Comparison of ENCODE assay signal across 19 cellular contexts in the genomic region with DNA sequence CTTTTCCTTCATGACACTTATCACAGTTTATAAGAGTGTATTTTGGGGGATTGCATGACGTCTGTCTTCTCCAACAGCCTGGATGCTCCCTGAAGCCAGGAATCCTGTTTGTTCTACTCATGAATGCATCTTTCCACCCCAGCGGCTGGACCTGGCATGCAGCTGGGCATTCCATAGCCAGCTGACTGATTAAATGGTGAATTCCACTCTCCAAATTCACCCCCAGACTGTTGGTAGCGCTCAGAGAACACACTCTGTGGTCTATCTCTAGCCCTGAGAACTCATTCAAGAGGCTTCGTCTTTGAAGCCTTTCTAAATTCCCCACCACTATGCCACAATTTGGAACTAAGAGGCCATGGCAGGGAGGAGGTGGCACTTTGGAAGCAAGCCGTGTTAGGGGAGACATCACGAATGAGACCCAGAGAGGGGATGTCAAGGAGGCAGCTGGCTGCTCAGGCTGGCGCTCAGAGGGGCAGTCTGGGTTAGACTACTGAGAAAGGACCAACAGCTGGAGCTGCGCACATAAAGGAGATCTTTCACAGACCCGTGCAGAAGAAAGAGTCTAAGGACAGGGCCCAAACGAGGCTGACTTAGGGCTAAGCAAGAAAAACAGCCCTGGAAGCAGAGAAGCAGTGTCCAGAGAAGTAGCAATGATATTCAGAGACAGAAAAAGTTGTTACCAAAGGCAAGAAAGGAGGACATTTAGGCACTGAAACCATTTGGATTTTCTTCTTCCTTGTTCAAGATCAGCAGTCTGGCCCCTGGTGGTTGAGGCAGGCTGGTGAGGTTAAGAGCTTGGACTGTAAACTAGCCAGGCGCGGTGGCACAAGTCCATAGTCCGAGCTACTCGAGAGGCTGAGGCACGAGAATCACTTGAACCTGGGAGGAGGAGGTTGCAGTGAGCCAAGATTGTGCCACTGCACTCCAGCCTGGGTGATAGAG. TPM values are rescaled to one million over a fixed set of nuclear protein-coding genes. Genes with fewer than 3 reads are reported as not detected.
DNase-seq lines count a peak whose midpoint lies in the region; ATAC-seq, FAIRE-seq and TF ChIP-seq lines count a peak whose summit lies in the region.
"Had no signal": no experiment of that assay in that cellular context is flagged by ENCODE, and none has a peak within 500 bp of the region (broad histone marks: within the 10 kb centered on the region; RNA-seq: fewer than 3 reads in every experiment).

No MANE protein-coding gene starts in this region.

- BruUV-seq in HepG2 (replicated peaks; lab: Mats Ljungman, UMichigan): no TSS peak

- TF ChIP-seq CTCF in HepG2 (CRISPR knock-in tag; IDR thresholded peaks at IDR 0.05) (peak; percentile 61), right lobe of liver (IDR thresholded peaks at IDR 0.05) (no peak), choroid plexus epithelial cell (conservative IDR thresholded peaks at IDR 0.05; ENCODE audit: low read depth, low read length) (no peak), mucosa of descending colon (IDR thresholded peaks at IDR 0.05) (peak; percentile 30)

- H3K36me3 ChIP-seq in HepG2 (replicated peaks in 1 of 2; ENCODE audit: control insufficient read depth in 1 of 2, insufficient read depth in 2 of 2, low read length in 2 of 2): no peaks in the 10 kb centered on the region
- no peaks in the 10 kb centered on the region for H3K36me3 ChIP-seq in right lobe of liver
- no peaks in the 10 kb centered on the region for H3K36me3 ChIP-seq in mucosa of descending colon (ENCODE audit: low read depth)
- H3K36me3 ChIP-seq: vagina had no signal

- CTCF ChIA-PET in HepG2 (lab: Yijun Ruan, JAX; ENCODE audit: low intra/inter-chr PET ratio, low total read pairs): interaction anchor here (1.6 kb wide), 1 partner anchor 15 kb away, joined by 5 read pairs; no protein-coding TSS in a partner anchor

- no peak for TF ChIP-seq RAD21 in HepG2 (CRISPR knock-in tag; IDR thresholded peaks at IDR 0.05)

- ATAC-seq in HepG2 (peak; percentile 84), right lobe of liver (no peak), mucosa of descending colon (peak; percentile 98)
- ATAC-seq: body of pancreas, GM12878, SK-N-SH treated with all-trans-retinoic acid at 6 μM for 48 hours had no signal

- H3K27me3 ChIP-seq in HepG2 (ENCODE audit: control insufficient read depth in 1 of 2, insufficient read depth in 2 of 2, low read length in 2 of 2): no peaks in the 10 kb centered on the region
- no peaks in the 10 kb centered on the region for H3K27me3 ChIP-seq in right lobe of liver
- H3K27me3 ChIP-seq: body of pancreas, vagina had no signal

- H3K4me2 ChIP-seq in HepG2 (ENCODE audit: low read depth, low read length): peak overlapping the region; percentile 71

- H3K9me3 ChIP-seq in HepG2 (ENCODE audit: low read length) (no peaks in the 10 kb centered on the region), right lobe of liver (no peaks in the 10 kb centered on the region), mucosa of descending colon (no peaks in the 10 kb centered on the region)
- H3K9me3 ChIP-seq: body of pancreas, vagina had no signal

- H3K4me3 ChIP-seq in HepG2 (replicated peaks in 1 of 3; ENCODE audit: insufficient read depth in 1 of 3, low read depth in 2 of 3, low read length in 3 of 3) (peak overlapping the region; percentile 2 to 48 (median 19); a peak in 3 of 6 replicates), right lobe of liver (no peak overlapping the region), choroid plexus epithelial cell (ENCODE audit: low read depth, low read length) (no peak overlapping the region), mucosa of descending colon (no peak overlapping the region)
- H3K4me3 ChIP-seq: body of pancreas, GM12878, GM23248, vagina had no signal

- peak; percentile 68 for DNase-seq in HepG2 (ENCODE audit: low spot score)
- DNase-seq in right lobe of liver: no peak
- DNase-seq in choroid plexus epithelial cell (ENCODE audit: low read depth): peak; percentile 4
- peak; percentile 80 to 82 (median 82) for DNase-seq in mucosa of descending colon
- DNase-seq in activated CD4-positive, alpha-beta T cell treated with anti-CD3 and anti-CD28 coated beads, Interleukin-2, amount 50 U/mL, for 48 hours: no peak
- DNase-seq in GM12891 (ENCODE audit: insufficient read length, low spot score): no peak
- no peak for DNase-seq in NOMO-1 (lab: John Stamatoyannopoulos, UW; ENCODE audit: unreplicated experiment in 2 of 2)
- DNase-seq in GM12892 (ENCODE audit: insufficient read length): no peak
- DNase-seq: activated CD4-positive, alpha-beta T cell treated with anti-CD3 and anti-CD28 coated beads for 4 hours; activated naive CD4-positive, alpha-beta T cell treated with anti-CD3 and anti-CD28 coated beads, Interleukin-2, amount 10 ng/mL, durations not matched to agents 7 days and 5 days; GM23248; kidney glomerular epithelial cell; naive B cell; NCI-H1694; NCI-H526 had no signal

- H3K4me1 ChIP-seq in HepG2 (ENCODE audit: insufficient read depth, low read length) (peaks cover 50% of the 10 kb centered on the region), right lobe of liver (no peaks in the 10 kb centered on the region), mucosa of descending colon (ENCODE audit: low read depth) (peaks cover 8% of the 10 kb centered on the region)
- H3K4me1 ChIP-seq: body of pancreas, vagina had no signal

- peak overlapping the region; percentile 57 for H2AFZ ChIP-seq in HepG2 (ENCODE audit: low read length)
- H2AFZ ChIP-seq: GM23248 had no signal

- no peaks in the 10 kb centered on the region for H3K79me2 ChIP-seq in HepG2 (ENCODE audit: insufficient read depth, low read length)

- no peaks in the 10 kb centered on the region for H4K20me1 ChIP-seq in HepG2 (ENCODE audit: insufficient read depth, low read length)

- POLR2A ChIA-PET in HepG2 (lab: Yijun Ruan, JAX): interaction anchor here (0.6 to 2.8 kb wide), 12 partner anchors 10 to 120 kb away, joined by 3 to 14 read pairs (median 6); partner anchors contain the start of gene PHKG2

- H3K9ac ChIP-seq in HepG2 (ENCODE audit: insufficient read depth, low read depth, low read length): peak overlapping the region; percentile 45; the same call in 1 of the 2 replicates
- H3K9ac ChIP-seq: GM23248 had no signal

- intact Hi-C loops in HepG2 (cut with micrococcal nuclease; ENCODE audit: unreplicated experiment) (no loop called here), right lobe of liver (cut with DNase I) (no loop called here), mucosa of descending colon (cut with DNase I, micrococcal nuclease) (no loop called here)

- TF ChIP-seq EP300 in HepG2 (IDR thresholded peaks at IDR 0.05; ENCODE audit: low read depth in 2 of 2, low read length in 2 of 2) (no peak), HepG2 (CRISPR knock-in tag; IDR thresholded peaks at IDR 0.05; ENCODE audit: borderline replicate concordance) (no peak)

- no peak for FAIRE-seq in HepG2 (lab: Jason Lieb, UNC)
- no peak for FAIRE-seq in GM12891 (lab: Jason Lieb, UNC)
- FAIRE-seq in GM12892 (lab: Jason Lieb, UNC): no peak
- FAIRE-seq: GM12878 had no signal

- WGBS in HepG2 (ENCODE audit: low lambda C conversion rate): 27% methylated on average over 15 of the region's 15 CpGs
- WGBS in right lobe of liver (ENCODE audit: insufficient coverage, low coverage, low lambda C conversion rate, missing lambda C conversion rate): 54% methylated on average over 11 of the region's 15 CpGs

- in situ Hi-C loops in HepG2 (cut with HindIII; ENCODE audit: extremely low pct_ligation_motif_present, low pct_unique_long_range_greater_than_20kb): no loop called here

- TF ChIP-seq POLR2A in HepG2 (IDR thresholded peaks at IDR 0.05; ENCODE audit: insufficient read depth in 1 of 2, low read depth in 2 of 2, low read length in 2 of 2): no peak
- no peak for TF ChIP-seq POLR2A in right lobe of liver (IDR thresholded peaks at IDR 0.05)
- TF ChIP-seq POLR2A in GM12891 (IDR thresholded peaks at IDR 0.05; ENCODE audit: low read depth, low read length): no peak
- TF ChIP-seq POLR2A in GM12892 (IDR thresholded peaks at IDR 0.05; ENCODE audit: low read depth, low read length): no peak

- peak overlapping the region; percentile 33 for H3K27ac ChIP-seq in HepG2 (ENCODE audit: extremely low read length, insufficient read depth, low read length)
- H3K27ac ChIP-seq in right lobe of liver: no peak overlapping the region
- H3K27ac ChIP-seq: body of pancreas, GM23248, vagina had no signal

TF ChIP-seq in HepG2, 621 proteins besides CTCF, POLR2A, EP300 and RAD21 (continues in another document):
- no peak for TF ChIP-seq ZNF652 (CRISPR knock-in tag; IDR thresholded peaks at IDR 0.05; ENCODE audit: borderline replicate concordance, low read depth)

TF ChIP-seq in GM12891, 5 proteins besides CTCF, POLR2A, EP300 and RAD21 (continues in another document):
- TF ChIP-seq SPI1 (IDR thresholded peaks at IDR 0.05; ENCODE audit: low read depth, low read length) (no peak), POU2F2 (IDR thresholded peaks at IDR 0.05; ENCODE audit: low read depth, low read length) (no peak), TAF1 (IDR thresholded peaks at IDR 0.05; ENCODE audit: low read depth, low read length) (no peak)

RNA-seq across cellular contexts. Expression of gene ZNF629, which starts 42.4 kb away (rescaled TPM):
- 14.3 and 16.5 TPM in 2 replicates for total RNA-seq in HepG2 (2016; rRNA removed; fragmentation: Illumina TruSeq; extraction: Trizol)
- total RNA-seq in HepG2 (2016; cell fraction: cytosol; rRNA removed; fragmentation: Illumina TruSeq; extraction: Trizol; ENCODE audit: low read depth): 1.3 TPM in 2 replicates
- total RNA-seq in HepG2 (2016; cell fraction: insoluble cytoplasmic fraction; rRNA removed; fragmentation: Illumina TruSeq; extraction: Trizol): 12.7 and 16.5 TPM in 2 replicates
- total RNA-seq in HepG2 (2016; cell fraction: membrane; rRNA removed; fragmentation: Illumina TruSeq; extraction: Trizol): 5.2 and 5.9 TPM in 2 replicates
- 15.1 and 17.8 TPM in 2 replicates for total RNA-seq in HepG2 (2016; cell fraction: nucleus; rRNA removed; fragmentation: Illumina TruSeq; extraction: Trizol)
- 6.1 and 8.2 TPM in 2 replicates for polyA plus RNA-seq in HepG2 (2011; rRNA removed)
- 3.9 and 4.8 TPM in 2 replicates for polyA plus RNA-seq in HepG2 (2011; cell fraction: cytosol; rRNA removed)
- 25.0 TPM in 2 replicates for polyA plus RNA-seq in HepG2 (2011; cell fraction: nucleus; rRNA removed)
- polyA plus RNA-seq in HepG2 (2012): 9.2 and 10.1 TPM in 2 replicates
- 0.64 and 0.65 TPM in 2 replicates for polyA plus RNA-seq in HepG2 (2016; cell fraction: cytosol; fragmentation: Illumina TruSeq; extraction: Trizol; ENCODE audit: low read depth)
- 11.8 and 14.8 TPM in 2 replicates for polyA plus RNA-seq in HepG2 (2016; cell fraction: insoluble cytoplasmic fraction; fragmentation: Illumina TruSeq; extraction: Trizol; ENCODE audit: low read depth)
- 2.2 and 2.7 TPM in 2 replicates for polyA plus RNA-seq in HepG2 (2016; cell fraction: membrane; fragmentation: Illumina TruSeq; extraction: Trizol; ENCODE audit: low read depth)
- polyA plus RNA-seq in HepG2 (2016; cell fraction: nucleus; fragmentation: Illumina TruSeq; extraction: Trizol; ENCODE audit: insufficient read depth, low read depth): 25.2 and 26.3 TPM in 2 replicates
- 9.3 and 12.7 TPM in 2 replicates for polyA minus RNA-seq in HepG2 (2011; rRNA and poly(A)+ RNA removed; ENCODE audit: low replicate concordance)
- polyA minus RNA-seq in HepG2 (2011; cell fraction: cytosol; rRNA and poly(A)+ RNA removed): 8.3 and 9.5 TPM in 2 replicates
- polyA minus RNA-seq in HepG2 (2011; cell fraction: nucleus; rRNA and poly(A)+ RNA removed): 15.8 and 22.4 TPM in 2 replicates
- total RNA-seq in right lobe of liver: 1 to 10 TPM; 3.7 to 4.8 (median 4.3) TPM
- 10 to 100 TPM; 13.4 to 14.9 (median 14.6) TPM for total RNA-seq in mucosa of descending colon
- 1.2 TPM for polyA plus RNA-seq in GM12891 (2012; ENCODE audit: low read depth, missing spikeins)
- polyA plus RNA-seq in GM12892 (2012; ENCODE audit: missing spikeins): 0.30 TPM

Comparison
In these comparisons a context has a peak if more than half of its experiments do, and no peak if none do; other contexts are left out.
1. ATAC-seq: peak in HepG2 (single experiment) and mucosa of descending colon (single experiment); none in right lobe of liver (0 of 4).
2. DNase-seq: peak in HepG2 (single experiment), choroid plexus epithelial cell (single experiment) and mucosa of descending colon (3 of 3); none in right lobe of liver (0 of 3), activated CD4-positive, alpha-beta T cell treated with anti-CD3 and anti-CD28 coated beads, Interleukin-2, amount 50 U/mL, for 48 hours (0 of 2), GM12891 (single experiment), NOMO-1 (0 of 2) and GM12892 (single experiment).
3. H3K4me3 ChIP-seq: peak in HepG2 (3 of 3); none in right lobe of liver (0 of 3), choroid plexus epithelial cell (single experiment) and mucosa of descending colon (single experiment).
4. CTCF ChIP-seq: peak in HepG2 (single experiment) and mucosa of descending colon (single experiment); none in right lobe of liver (0 of 4) and choroid plexus epithelial cell (single experiment).